ENCODE assay signal across 20 cellular contexts in genomic region chr10:52801951-52802350, GRCh38. TPM values are rescaled to one million over a fixed set of nuclear protein-coding genes. Genes with fewer than 3 reads are reported as not detected.
DNase-seq lines count a peak whose midpoint lies in the region; ATAC-seq and TF ChIP-seq lines count a peak whose summit lies in the region.
"Had no signal": no experiment of that assay in that cellular context is flagged by ENCODE, and none has a peak within 500 bp of the region (broad histone marks: within the 10 kb centered on the region; RNA-seq: fewer than 3 reads in every experiment).

No MANE protein-coding gene starts in this region.

- no peak overlapping the region for H2AFZ ChIP-seq in PC-9

- intact Hi-C loops in PC-9 (cut with micrococcal nuclease; ENCODE audit: unreplicated experiment): no loop called here

- POLR2A ChIA-PET in PC-9 (lab: Charles Lee; ENCODE audit: unreplicated experiment): no interaction called here

- no peak overlapping the region for H3K4me3 ChIP-seq in PC-9
- H3K4me3 ChIP-seq in epithelial cell of esophagus (ENCODE audit: low read length): no peak overlapping the region
- no peak overlapping the region for H3K4me3 ChIP-seq in retinal pigment epithelial cell (ENCODE audit: low read length)
- H3K4me3 ChIP-seq: pancreas, SJSA1 had no signal

- no peaks in the 10 kb centered on the region for H3K4me1 ChIP-seq in PC-9 (replicated peaks; ENCODE audit: insufficient read depth)
- H3K4me1 ChIP-seq: pancreas, SJSA1 had no signal

- no peaks in the 10 kb centered on the region for H3K36me3 ChIP-seq in PC-9 (ENCODE audit: low read depth)
- H3K36me3 ChIP-seq: pancreas, SJSA1 had no signal

- H3K9me2 ChIP-seq in PC-9 (ENCODE audit: insufficient read depth): no peaks in the 10 kb centered on the region

- H3K27me3 ChIP-seq in PC-9 (ENCODE audit: insufficient read depth, low read depth): no peaks in the 10 kb centered on the region
- H3K27me3 ChIP-seq: pancreas, SJSA1 had no signal

- ATAC-seq in HG02623 (IDR thresholded peaks at IDR 0.05; ENCODE audit: unreplicated experiment): no peak
- ATAC-seq in SK-N-SH treated with all-trans-retinoic acid at 6 μM for 48 hours: no peak
- ATAC-seq: pancreas; sciatic nerve; stimulated activated memory B cell treated with anti-CD40 and anti-IgM and Interleukin-4, amounts not matched to agents 10 μg/mL and 1 μg/mL and 100 μg/mL, for 72 hours had no signal

- H3K79me2 ChIP-seq in PC-9 (ENCODE audit: low read depth): no peaks in the 10 kb centered on the region

- H4K20me1 ChIP-seq in PC-9 (ENCODE audit: insufficient read depth): no peaks in the 10 kb centered on the region

- no peak overlapping the region for H3K4me2 ChIP-seq in PC-9

- H3K9me3 ChIP-seq in PC-9 (ENCODE audit: insufficient read depth, low read depth): peaks cover 5% of the 10 kb centered on the region; the same call in 1 of the 2 replicates
- H3K9me3 ChIP-seq: pancreas, SJSA1 had no signal

- TF ChIP-seq CTCF in PC-9 (conservative IDR thresholded peaks at IDR 0.05) (no peak), epithelial cell of esophagus (IDR thresholded peaks at IDR 0.05; ENCODE audit: insufficient read depth, low read depth, low read length, missing control alignments) (no peak), retinal pigment epithelial cell (conservative IDR thresholded peaks at IDR 0.05; ENCODE audit: low read depth, low read length) (no peak)

- BruUV-seq in PC-9 (replicated peaks; lab: Mats Ljungman, UMichigan): no TSS peak

- DNase-seq in GM04503 (ENCODE audit: low read depth) (peak; percentile 11), PC-9 (peak in 1 of 2 experiments; percentile 72), epithelial cell of esophagus (ENCODE audit: low read depth) (peak; percentile 77), retinal pigment epithelial cell (ENCODE audit: low read depth) (peak; percentile 5), SKM-1 (lab: John Stamatoyannopoulos, UW; ENCODE audit: unreplicated experiment) (no peak)
- no peak for DNase-seq in activated CD4-positive, alpha-beta T cell treated with anti-CD3 and anti-CD28 coated beads, Interleukin-2, amount 50 U/mL, for 4 hours
- DNase-seq: activated CD4-positive, CD25-positive, alpha-beta regulatory T cell; activated naive CD4-positive, alpha-beta T cell treated with anti-CD3 and anti-CD28 coated beads, Interleukin-2, amount 50 U/mL, for 16 hours; activated T-cell treated with anti-CD3 and anti-CD28 coated beads, Interleukin-2, amount 50 U/mL, for 48 hours; MM.1S; NCI-H146; pancreas had no signal

- no peaks in the 10 kb centered on the region for H3F3A ChIP-seq in PC-9 (ENCODE audit: insufficient read depth, low read depth)

- H3K27ac ChIP-seq in PC-9: peak overlapping the region; percentile 35
- H3K27ac ChIP-seq: pancreas, SJSA1 had no signal

- CTCF ChIA-PET in PC-9 (lab: Charles Lee): no interaction called here

TF ChIP-seq in SK-N-SH treated with all-trans-retinoic acid at 6 μM for 48 hours, 23 proteins besides CTCF, POLR2A, EP300 and RAD21:
- TF ChIP-seq CSRNP3 (CRISPR knock-in tag; IDR thresholded peaks at IDR 0.05) (no peak), PATZ1 (CRISPR knock-in tag; IDR thresholded peaks at IDR 0.05; ENCODE audit: borderline replicate concordance) (no peak), ZNF565 (CRISPR knock-in tag; conservative IDR thresholded peaks at IDR 0.05; ENCODE audit: low read depth) (no peak), PPARA (CRISPR knock-in tag; IDR thresholded peaks at IDR 0.05; ENCODE audit: borderline replicate concordance) (no peak), ZNF8 (CRISPR knock-in tag; IDR thresholded peaks at IDR 0.05) (no peak), TCF4 (CRISPR knock-in tag; IDR thresholded peaks at IDR 0.05; ENCODE audit: borderline replicate concordance) (no peak), TOX (CRISPR knock-in tag; IDR thresholded peaks at IDR 0.05; ENCODE audit: borderline replicate concordance) (no peak), OSR1 (CRISPR knock-in tag; IDR thresholded peaks at IDR 0.05) (no peak), ZC3H10 (CRISPR knock-in tag; IDR thresholded peaks at IDR 0.05) (no peak), ZFP3 (CRISPR knock-in tag; IDR thresholded peaks at IDR 0.05) (no peak), ZNF70 (CRISPR knock-in tag; IDR thresholded peaks at IDR 0.05) (no peak), ARNTL (CRISPR knock-in tag; IDR thresholded peaks at IDR 0.05; ENCODE audit: borderline replicate concordance, low read depth) (no peak), TSHZ2 (CRISPR knock-in tag; IDR thresholded peaks at IDR 0.05) (no peak)

RNA-seq across cellular contexts. Expression of gene MBL2, which starts 29.4 kb away (rescaled TPM):
- total RNA-seq in PC-9 (2021): not detected in 2 replicates
- total RNA-seq: endothelial cell of umbilical vein, glomerular endothelial cell, lower leg skin, sciatic nerve, SJSA1 had no signal

Comparison
In these comparisons a context has a peak if more than half of its experiments do, and no peak if none do; other contexts are left out.
1. DNase-seq: peak in GM04503 (single experiment), epithelial cell of esophagus (single experiment) and retinal pigment epithelial cell (single experiment); none in SKM-1 (single experiment) and activated CD4-positive, alpha-beta T cell treated with anti-CD3 and anti-CD28 coated beads, Interleukin-2, amount 50 U/mL, for 4 hours (0 of 2).